9 cellular contexts compared by ENCODE assay signal in genomic region chr20:44887466-44887865, GRCh38. TPM values are rescaled to one million over a fixed set of nuclear protein-coding genes. Genes with fewer than 3 reads are reported as not detected.
DNase-seq lines count a peak whose midpoint lies in the region; FAIRE-seq and TF ChIP-seq lines count a peak whose summit lies in the region.
"Had no signal": no experiment of that assay in that cellular context is flagged by ENCODE, and none has a peak within 500 bp of the region (broad histone marks: within the 10 kb centered on the region; RNA-seq: fewer than 3 reads in every experiment).

No MANE protein-coding gene starts in this region.

- H3K27me3 ChIP-seq in endocrine pancreas (ENCODE audit: control insufficient read depth, insufficient read depth, low read length) (no peaks in the 10 kb centered on the region), parathyroid adenoma (ENCODE audit: control insufficient read depth, insufficient read depth, low read length) (no peaks in the 10 kb centered on the region)

- intact Hi-C loops in OCI-LY7 (cut with micrococcal nuclease; ENCODE audit: unreplicated experiment) = loop anchor here (2.0 to 5.0 kb wide), 2 partner anchors 23 to 80 kb away; partner anchors contain the start of genes PABPC1L and STK4

- H2AFZ ChIP-seq in OCI-LY7 (ENCODE audit: low read length) = no peak overlapping the region
- H2AFZ ChIP-seq in parathyroid adenoma = no peak overlapping the region

- FAIRE-seq in RCC 7860 (lab: Jason Lieb, UNC) = no peak
- FAIRE-seq: HTR-8/SVneo had no signal

- H3K9ac ChIP-seq in ES-I3 (ENCODE audit: low read depth, low read length) = peak overlapping the region; percentile 99
- no peak overlapping the region for H3K9ac ChIP-seq in endocrine pancreas (ENCODE audit: control insufficient read depth, insufficient read depth, low read length)
- H3K9ac ChIP-seq in parathyroid adenoma = no peak overlapping the region

- H4K20me1 ChIP-seq in OCI-LY7 (ENCODE audit: insufficient read depth, low read length) = peaks cover 52% of the 10 kb centered on the region

- peak overlapping the region; percentile 78 for H3K27ac ChIP-seq in OCI-LY7 (ENCODE audit: low read depth, low read length, poor library complexity, severe bottlenecking)
- H3K27ac ChIP-seq in parathyroid adenoma = no peak overlapping the region

- H3K9me3 ChIP-seq in ES-I3 (ENCODE audit: control insufficient read depth, insufficient read depth, low read length) (no peaks in the 10 kb centered on the region), OCI-LY7 (ENCODE audit: low read length) (no peaks in the 10 kb centered on the region), endocrine pancreas (ENCODE audit: control insufficient read depth, low read length) (no peaks in the 10 kb centered on the region), parathyroid adenoma (ENCODE audit: control insufficient read depth, low read length) (no peaks in the 10 kb centered on the region)

- peak overlapping the region; percentile 88 for H3K4me2 ChIP-seq in OCI-LY7 (ENCODE audit: low read length)
- peak overlapping the region; percentile 82 for H3K4me2 ChIP-seq in parathyroid adenoma (ENCODE audit: low read length)

- H3K4me1 ChIP-seq in ES-I3 (ENCODE audit: insufficient read depth, low read length) (peaks cover 10% of the 10 kb centered on the region; the same call in 1 of the 2 replicates), OCI-LY7 (ENCODE audit: insufficient read depth, low read length, poor library complexity, severe bottlenecking) (peaks cover 46% of the 10 kb centered on the region), endocrine pancreas (ENCODE audit: control insufficient read depth, insufficient read depth, low read length) (peaks cover 23% of the 10 kb centered on the region), parathyroid adenoma (peaks cover 18% of the 10 kb centered on the region)

- TF ChIP-seq CTCF in OCI-LY7 (conservative IDR thresholded peaks at IDR 0.05; ENCODE audit: low read length) = no peak
- no peak for TF ChIP-seq CTCF in parathyroid adenoma (IDR thresholded peaks at IDR 0.05)

- CTCF ChIA-PET in OCI-LY7 (lab: Charles Lee; ENCODE audit: unreplicated experiment) = no interaction called here

- no peaks in the 10 kb centered on the region for H3K36me3 ChIP-seq in ES-I3 (ENCODE audit: insufficient read depth, low read length)
- peaks cover 57% of the 10 kb centered on the region for H3K36me3 ChIP-seq in OCI-LY7 (ENCODE audit: insufficient read depth, low read length)
- no peaks in the 10 kb centered on the region for H3K36me3 ChIP-seq in endocrine pancreas (ENCODE audit: control insufficient read depth, insufficient read depth, low read length)
- no peaks in the 10 kb centered on the region for H3K36me3 ChIP-seq in parathyroid adenoma (ENCODE audit: control insufficient read depth, insufficient read depth, low read length)

- H3K79me2 ChIP-seq in OCI-LY7 (ENCODE audit: insufficient read depth, low read depth, low read length) (peaks cover 69% of the 10 kb centered on the region), parathyroid adenoma (peaks cover 52% of the 10 kb centered on the region)

- no peak for DNase-seq in OCI-LY7 (ENCODE audit: low spot score)
- no peak for DNase-seq in stimulated activated CD8-positive, alpha-beta memory T cell treated with anti-CD3 and anti-CD28 coated beads, Interleukin-4, amount 100 ng/mL, for 48 hours
- DNase-seq in RCC 7860 (ENCODE audit: low spot score) = no peak
- DNase-seq in NCI-H1436 treated with DMSO at 0.1 percent for 48 hours (lab: John Stamatoyannopoulos, UW) = no peak
- no peak for DNase-seq in NCI-H1436 (lab: John Stamatoyannopoulos, UW)

- H3K4me3 ChIP-seq in OCI-LY7 (ENCODE audit: low read depth, low read length, poor library complexity, severe bottlenecking) (peak overlapping the region; percentile 92), endocrine pancreas (ENCODE audit: control insufficient read depth, insufficient read depth, low read length) (peak overlapping the region; percentile 74), parathyroid adenoma (ENCODE audit: low read depth, low read length) (no peak overlapping the region)

- no peaks in the 10 kb centered on the region for H3K9me2 ChIP-seq in OCI-LY7 (ENCODE audit: insufficient read depth, low read length)

- BruUV-seq in OCI-LY7 (replicated peaks; lab: Mats Ljungman, UMichigan) = no TSS peak

- POLR2A ChIA-PET in OCI-LY7 (lab: Charles Lee) = interaction anchor here (0.8 to 1.6 kb wide), 5 partner anchors 23 to 302 kb away, joined by 3 to 6 read pairs (median 3); partner anchors contain the start of gene PABPC1L

RNA-seq across cellular contexts. Expression of gene YWHAB, which starts 2.0 kb away (rescaled TPM):
- total RNA-seq in OCI-LY7 (2014; rRNA removed; shearing (Covaris generic)) = 60.5 and 72.8 TPM in 2 replicates
- total RNA-seq in OCI-LY7 (2022) = 245 and 256 TPM in 2 replicates

RNA-seq across cellular contexts. Expression of gene PABPC1L, which starts 22.4 kb away (rescaled TPM):
- total RNA-seq in OCI-LY7 (2014; rRNA removed; shearing (Covaris generic)) = 48.8 and 58.7 TPM in 2 replicates
- total RNA-seq in OCI-LY7 (2022) = 171 and 203 TPM in 2 replicates
